Comparison of ENCODE assay signal across 12 cellular contexts in the genomic region with DNA sequence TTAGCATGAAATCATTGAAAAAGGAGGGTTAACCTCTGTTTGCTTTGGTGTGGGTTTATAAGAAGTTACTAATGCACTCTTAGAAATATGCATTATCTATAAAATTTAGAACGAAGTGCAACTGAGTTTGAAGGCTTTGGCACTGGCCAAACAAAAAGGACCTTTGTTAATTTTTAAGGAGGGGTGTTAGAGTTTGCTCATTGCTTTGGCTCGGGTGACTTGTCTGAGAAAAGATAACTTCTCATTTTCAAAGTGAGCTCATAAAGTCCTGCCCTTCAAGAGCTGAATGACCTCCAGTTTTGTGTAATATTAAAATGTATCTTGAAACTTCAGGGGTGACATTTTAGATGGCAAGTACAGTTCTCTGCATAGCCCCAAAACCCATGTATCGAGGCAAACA. TPM values are rescaled to one million over a fixed set of nuclear protein-coding genes. Genes with fewer than 3 reads are reported as not detected.
DNase-seq lines count a peak whose midpoint lies in the region; ATAC-seq, FAIRE-seq and TF ChIP-seq lines count a peak whose summit lies in the region.
"Had no signal": no experiment of that assay in that cellular context is flagged by ENCODE, and none has a peak within 500 bp of the region (broad histone marks: within the 10 kb centered on the region; RNA-seq: fewer than 3 reads in every experiment).

No MANE protein-coding gene starts in this region.

- H3K36me3 Mint-ChIP-seq in chondrocyte (ENCODE audit: low read depth), result peaks cover 17% of the 10 kb centered on the region

- H3K36me3 ChIP-seq in muscle layer of duodenum (ENCODE audit: control insufficient read depth in 1 of 2, insufficient read depth in 2 of 2, low read length in 2 of 2), result peaks cover 0 to 15% of the 10 kb centered on the region in 2 donors
- H3K36me3 ChIP-seq in upper lobe of left lung, result peaks cover 3 to 95% (median 57%) of the 10 kb centered on the region in 4 donors

- WGBS in upper lobe of left lung, 2 donors, result 50% methylated on average over 3 of the region's 3 CpGs

- peak in 1 of 2 donors; percentile 57 for ATAC-seq in upper lobe of left lung (ENCODE audit: low FRiP score in 2 of 2)

- H3K9me3 Mint-ChIP-seq in chondrocyte (ENCODE audit: low read depth), result no peaks in the 10 kb centered on the region

- H3K4me3 ChIP-seq in muscle layer of duodenum (ENCODE audit: low read depth in 1 of 2, low read length in 2 of 2) (no peak overlapping the region), upper lobe of left lung (no peak overlapping the region)

- peak overlapping the region; percentile 13 for H3K4me3 Mint-ChIP-seq in chondrocyte (ENCODE audit: unreplicated experiment)

- peak overlapping the region; percentile 84 for H3K27ac ChIP-seq in muscle layer of duodenum (ENCODE audit: low read length)
- peak overlapping the region; percentile 68 to 92 (median 75) for H3K27ac ChIP-seq in upper lobe of left lung
- H3K27ac ChIP-seq: 22Rv1 had no signal

- TF ChIP-seq EP300 in upper lobe of left lung (IDR thresholded peaks at IDR 0.05), result no peak

- no peak for TF ChIP-seq CTCF in chondrocyte (IDR thresholded peaks at IDR 0.05)
- no peak for TF ChIP-seq CTCF in upper lobe of left lung (IDR thresholded peaks at IDR 0.05)

- peak overlapping the region; percentile 96 for H3K27ac Mint-ChIP-seq in chondrocyte (ENCODE audit: unreplicated experiment)

- no peak for TF ChIP-seq POLR2A in upper lobe of left lung (IDR thresholded peaks at IDR 0.05)

- peak; percentile 55 for DNase-seq in SIG-M5 treated with dmso at 0.1 percent for 504 hours (lab: John Stamatoyannopoulos, UW; ENCODE audit: unreplicated experiment)
- no peak for DNase-seq in SIG-M5 (lab: John Stamatoyannopoulos, UW)
- no peak for DNase-seq in chondrocyte (ENCODE audit: low spot score)
- DNase-seq in upper lobe of left lung, result no peak
- no peak for DNase-seq in epidermal melanocyte (ENCODE audit: insufficient read length, low spot score)
- no peak for DNase-seq in amygdala (lab: John Stamatoyannopoulos, UW)
- no peak for DNase-seq in HTR-8/SVneo (ENCODE audit: insufficient read length, low spot score)
- DNase-seq: activated CD4-positive, alpha-beta T cell treated with anti-CD3 and anti-CD28 coated beads, Interleukin-2, amount 50 U/mL, for 1 hour; glutamatergic neuron; NCI-H1417 had no signal

- H3K4me1 ChIP-seq in muscle layer of duodenum (ENCODE audit: control insufficient read depth in 1 of 2, insufficient read depth in 2 of 2, low read length in 2 of 2) (peaks cover 0 to 14% of the 10 kb centered on the region in 2 donors), upper lobe of left lung (peaks cover 85 to 92% (median 87%) of the 10 kb centered on the region in 4 donors)

- H3K9me3 ChIP-seq in muscle layer of duodenum (ENCODE audit: control insufficient read depth in 1 of 2, low read length in 2 of 2) (no peaks in the 10 kb centered on the region), upper lobe of left lung (no peaks in the 10 kb centered on the region)

- no peak for FAIRE-seq in HTR-8/SVneo (lab: Jason Lieb, UNC)

- peaks cover 92% of the 10 kb centered on the region for H3K4me1 Mint-ChIP-seq in chondrocyte (ENCODE audit: low read depth)

- H3K27me3 ChIP-seq in muscle layer of duodenum (ENCODE audit: low read depth, low read length) (no peaks in the 10 kb centered on the region), upper lobe of left lung (no peaks in the 10 kb centered on the region)

- H3K27me3 Mint-ChIP-seq in chondrocyte (ENCODE audit: low read depth), result no peaks in the 10 kb centered on the region

RNA-seq across cellular contexts. Expression of gene NEDD9, which starts 25.9 kb away (rescaled TPM):
- 23.2 to 42.0 TPM (median 25.2 TPM) in 3 replicates for total RNA-seq in chondrocyte
- 100 to 1,000 TPM; 122 to 334 (median 173) TPM for total RNA-seq in upper lobe of left lung
